ENCODE assay signal across 9 cellular contexts in genomic region chr15:60720493-60721231, GRCh38.
A peak's percentile ranks its signal among the peaks of the same experiment; 100 is the strongest.
DNase-seq lines count a peak whose midpoint lies in the region; ATAC-seq, FAIRE-seq and TF ChIP-seq lines count a peak whose summit lies in the region.
"Had no signal": no experiment of that assay in that cellular context is flagged by ENCODE, and none has a peak within 500 bp of the region (broad histone marks: within the 10 kb centered on the region; RNA-seq: fewer than 3 reads in every experiment).

No MANE protein-coding gene starts in this region.

- peak; percentile 45 to 65 for DNase-seq in activated CD4-positive, alpha-beta T cell treated with anti-CD3 and anti-CD28 coated beads for 24 hours (ENCODE audit: low read depth in 2 of 2)
- peak; percentile 21 for DNase-seq in effector CD4-positive, alpha-beta T cell
- DNase-seq in urothelium cell line (ENCODE audit: low spot score), result no peak
- DNase-seq in SKM-1 treated with dmso at 0.1 percent for 144 hours (lab: John Stamatoyannopoulos, UW; ENCODE audit: unreplicated experiment), result no peak
- no peak for DNase-seq in AG08395 (ENCODE audit: low spot score)
- DNase-seq in CD14-positive monocyte (ENCODE audit: low spot score), result no peak
- DNase-seq: H9, naive B cell had no signal

- FAIRE-seq in urothelium cell line (lab: Jason Lieb, UNC), result peak; percentile 66

- H3K27ac Mint-ChIP-seq in CD14-positive monocyte, result no peak overlapping the region
- H3K27ac Mint-ChIP-seq: H9, naive B cell had no signal

- H3K36me3 Mint-ChIP-seq in CD14-positive monocyte, result no peaks in the 10 kb centered on the region
- H3K36me3 Mint-ChIP-seq: naive B cell had no signal

- H3K27me3 Mint-ChIP-seq in CD14-positive monocyte (ENCODE audit: low read depth in 3 of 3), result peaks cover 0 to 3% (median 3%) of the 10 kb centered on the region in 3 donors

- H3K4me1 Mint-ChIP-seq in CD14-positive monocyte, result no peaks in the 10 kb centered on the region
- H3K4me1 Mint-ChIP-seq: naive B cell had no signal

- TF ChIP-seq CTCF in CD14-positive monocyte (IDR thresholded peaks at IDR 0.05), result no peak

- intact Hi-C loops in CD14-positive monocyte (cut with micrococcal nuclease), result no loop called here

- peak; percentile 51 for ATAC-seq in GM21619 (IDR thresholded peaks at IDR 0.05; ENCODE audit: unreplicated experiment)

- peaks cover 0 to 3% (median 0%) of the 10 kb centered on the region in 7 donors for H3K9me3 Mint-ChIP-seq in CD14-positive monocyte
- H3K9me3 Mint-ChIP-seq: H9 had no signal

- H3K4me3 Mint-ChIP-seq in CD14-positive monocyte, result no peak overlapping the region
- H3K4me3 Mint-ChIP-seq: H9 had no signal

Comparison
In these comparisons a context has a peak if more than half of its experiments do, and no peak if none do; other contexts are left out.
1. DNase-seq: peak in activated CD4-positive, alpha-beta T cell treated with anti-CD3 and anti-CD28 coated beads for 24 hours (2 of 2) and effector CD4-positive, alpha-beta T cell (single experiment); none in urothelium cell line (single experiment), SKM-1 treated with dmso at 0.1 percent for 144 hours (single experiment), AG08395 (single experiment) and CD14-positive monocyte (single experiment).